ENCODE assay signal across 1 cellular context in the genomic region with DNA sequence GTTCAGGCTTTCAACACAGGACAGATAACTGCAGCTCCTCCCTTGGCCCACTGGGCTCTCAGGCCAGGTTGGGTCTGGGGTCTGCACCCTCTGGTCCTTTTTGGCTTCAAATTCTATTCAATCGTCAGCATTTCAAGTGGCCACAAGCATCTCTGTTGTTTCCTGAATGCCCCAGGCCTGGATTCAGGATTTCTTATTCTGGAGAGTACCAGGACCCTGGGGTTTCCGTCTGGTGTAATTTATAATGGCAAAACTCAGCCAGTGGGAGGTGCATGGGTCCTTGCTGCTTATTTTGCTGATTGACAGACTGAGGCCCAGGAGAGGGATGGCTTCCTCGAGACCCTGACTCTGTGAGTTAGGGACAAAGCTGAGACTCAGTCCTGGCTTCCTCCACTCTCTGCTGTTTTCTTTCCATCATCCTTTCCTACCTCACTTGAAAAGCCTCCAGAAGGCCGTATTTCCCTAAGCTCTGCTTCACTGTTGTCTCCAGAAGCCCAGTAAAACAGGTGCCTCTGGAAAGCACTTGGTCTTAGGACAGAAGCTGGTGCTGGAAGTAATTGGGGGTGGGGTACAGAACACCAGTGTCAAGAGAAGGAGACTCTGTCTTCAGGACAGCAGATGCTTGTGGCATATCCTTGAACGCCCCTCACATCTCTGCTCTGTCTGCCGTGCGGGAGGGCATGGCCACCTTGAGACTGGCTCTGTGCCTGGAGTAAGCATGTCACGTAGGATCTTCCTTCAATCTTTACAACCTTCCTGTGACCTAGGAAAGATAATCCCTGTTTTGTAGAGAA.
TF ChIP-seq lines count a peak whose summit lies in the region.

No MANE protein-coding gene starts in this region.

TF ChIP-seq in K562, 482 proteins besides CTCF, POLR2A, EP300 and RAD21 (continued from another document):
- TF ChIP-seq, protein P1, sequence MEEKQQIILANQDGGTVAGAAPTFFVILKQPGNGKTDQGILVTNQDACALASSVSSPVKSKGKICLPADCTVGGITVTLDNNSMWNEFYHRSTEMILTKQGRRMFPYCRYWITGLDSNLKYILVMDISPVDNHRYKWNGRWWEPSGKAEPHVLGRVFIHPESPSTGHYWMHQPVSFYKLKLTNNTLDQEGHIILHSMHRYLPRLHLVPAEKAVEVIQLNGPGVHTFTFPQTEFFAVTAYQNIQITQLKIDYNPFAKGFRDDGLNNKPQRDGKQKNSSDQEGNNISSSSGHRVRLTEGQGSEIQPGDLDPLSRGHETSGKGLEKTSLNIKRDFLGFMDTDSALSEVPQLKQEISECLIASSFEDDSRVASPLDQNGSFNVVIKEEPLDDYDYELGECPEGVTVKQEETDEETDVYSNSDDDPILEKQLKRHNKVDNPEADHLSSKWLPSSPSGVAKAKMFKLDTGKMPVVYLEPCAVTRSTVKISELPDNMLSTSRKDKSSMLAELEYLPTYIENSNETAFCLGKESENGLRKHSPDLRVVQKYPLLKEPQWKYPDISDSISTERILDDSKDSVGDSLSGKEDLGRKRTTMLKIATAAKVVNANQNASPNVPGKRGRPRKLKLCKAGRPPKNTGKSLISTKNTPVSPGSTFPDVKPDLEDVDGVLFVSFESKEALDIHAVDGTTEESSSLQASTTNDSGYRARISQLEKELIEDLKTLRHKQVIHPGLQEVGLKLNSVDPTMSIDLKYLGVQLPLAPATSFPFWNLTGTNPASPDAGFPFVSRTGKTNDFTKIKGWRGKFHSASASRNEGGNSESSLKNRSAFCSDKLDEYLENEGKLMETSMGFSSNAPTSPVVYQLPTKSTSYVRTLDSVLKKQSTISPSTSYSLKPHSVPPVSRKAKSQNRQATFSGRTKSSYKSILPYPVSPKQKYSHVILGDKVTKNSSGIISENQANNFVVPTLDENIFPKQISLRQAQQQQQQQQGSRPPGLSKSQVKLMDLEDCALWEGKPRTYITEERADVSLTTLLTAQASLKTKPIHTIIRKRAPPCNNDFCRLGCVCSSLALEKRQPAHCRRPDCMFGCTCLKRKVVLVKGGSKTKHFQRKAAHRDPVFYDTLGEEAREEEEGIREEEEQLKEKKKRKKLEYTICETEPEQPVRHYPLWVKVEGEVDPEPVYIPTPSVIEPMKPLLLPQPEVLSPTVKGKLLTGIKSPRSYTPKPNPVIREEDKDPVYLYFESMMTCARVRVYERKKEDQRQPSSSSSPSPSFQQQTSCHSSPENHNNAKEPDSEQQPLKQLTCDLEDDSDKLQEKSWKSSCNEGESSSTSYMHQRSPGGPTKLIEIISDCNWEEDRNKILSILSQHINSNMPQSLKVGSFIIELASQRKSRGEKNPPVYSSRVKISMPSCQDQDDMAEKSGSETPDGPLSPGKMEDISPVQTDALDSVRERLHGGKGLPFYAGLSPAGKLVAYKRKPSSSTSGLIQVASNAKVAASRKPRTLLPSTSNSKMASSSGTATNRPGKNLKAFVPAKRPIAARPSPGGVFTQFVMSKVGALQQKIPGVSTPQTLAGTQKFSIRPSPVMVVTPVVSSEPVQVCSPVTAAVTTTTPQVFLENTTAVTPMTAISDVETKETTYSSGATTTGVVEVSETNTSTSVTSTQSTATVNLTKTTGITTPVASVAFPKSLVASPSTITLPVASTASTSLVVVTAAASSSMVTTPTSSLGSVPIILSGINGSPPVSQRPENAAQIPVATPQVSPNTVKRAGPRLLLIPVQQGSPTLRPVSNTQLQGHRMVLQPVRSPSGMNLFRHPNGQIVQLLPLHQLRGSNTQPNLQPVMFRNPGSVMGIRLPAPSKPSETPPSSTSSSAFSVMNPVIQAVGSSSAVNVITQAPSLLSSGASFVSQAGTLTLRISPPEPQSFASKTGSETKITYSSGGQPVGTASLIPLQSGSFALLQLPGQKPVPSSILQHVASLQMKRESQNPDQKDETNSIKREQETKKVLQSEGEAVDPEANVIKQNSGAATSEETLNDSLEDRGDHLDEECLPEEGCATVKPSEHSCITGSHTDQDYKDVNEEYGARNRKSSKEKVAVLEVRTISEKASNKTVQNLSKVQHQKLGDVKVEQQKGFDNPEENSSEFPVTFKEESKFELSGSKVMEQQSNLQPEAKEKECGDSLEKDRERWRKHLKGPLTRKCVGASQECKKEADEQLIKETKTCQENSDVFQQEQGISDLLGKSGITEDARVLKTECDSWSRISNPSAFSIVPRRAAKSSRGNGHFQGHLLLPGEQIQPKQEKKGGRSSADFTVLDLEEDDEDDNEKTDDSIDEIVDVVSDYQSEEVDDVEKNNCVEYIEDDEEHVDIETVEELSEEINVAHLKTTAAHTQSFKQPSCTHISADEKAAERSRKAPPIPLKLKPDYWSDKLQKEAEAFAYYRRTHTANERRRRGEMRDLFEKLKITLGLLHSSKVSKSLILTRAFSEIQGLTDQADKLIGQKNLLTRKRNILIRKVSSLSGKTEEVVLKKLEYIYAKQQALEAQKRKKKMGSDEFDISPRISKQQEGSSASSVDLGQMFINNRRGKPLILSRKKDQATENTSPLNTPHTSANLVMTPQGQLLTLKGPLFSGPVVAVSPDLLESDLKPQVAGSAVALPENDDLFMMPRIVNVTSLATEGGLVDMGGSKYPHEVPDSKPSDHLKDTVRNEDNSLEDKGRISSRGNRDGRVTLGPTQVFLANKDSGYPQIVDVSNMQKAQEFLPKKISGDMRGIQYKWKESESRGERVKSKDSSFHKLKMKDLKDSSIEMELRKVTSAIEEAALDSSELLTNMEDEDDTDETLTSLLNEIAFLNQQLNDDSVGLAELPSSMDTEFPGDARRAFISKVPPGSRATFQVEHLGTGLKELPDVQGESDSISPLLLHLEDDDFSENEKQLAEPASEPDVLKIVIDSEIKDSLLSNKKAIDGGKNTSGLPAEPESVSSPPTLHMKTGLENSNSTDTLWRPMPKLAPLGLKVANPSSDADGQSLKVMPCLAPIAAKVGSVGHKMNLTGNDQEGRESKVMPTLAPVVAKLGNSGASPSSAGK (IDR thresholded peaks at IDR 0.05), result peak; percentile 9; the same call in 1 of the 2 replicates
- peak; percentile 8 for TF ChIP-seq ETV5 (CRISPR knock-in tag; IDR thresholded peaks at IDR 0.05; ENCODE audit: low read depth)
- no peak for TF ChIP-seq KDM5B (IDR thresholded peaks at IDR 0.05; ENCODE audit: insufficient replicate concordance, low read depth, low read length)
- 0 out of 2 replicates have a peak, but pooled peaks have one; percentile 11 for TF ChIP-seq SMARCA5 (IDR thresholded peaks at IDR 0.05)
